15 cellular contexts compared by ENCODE assay signal in the genomic region with DNA sequence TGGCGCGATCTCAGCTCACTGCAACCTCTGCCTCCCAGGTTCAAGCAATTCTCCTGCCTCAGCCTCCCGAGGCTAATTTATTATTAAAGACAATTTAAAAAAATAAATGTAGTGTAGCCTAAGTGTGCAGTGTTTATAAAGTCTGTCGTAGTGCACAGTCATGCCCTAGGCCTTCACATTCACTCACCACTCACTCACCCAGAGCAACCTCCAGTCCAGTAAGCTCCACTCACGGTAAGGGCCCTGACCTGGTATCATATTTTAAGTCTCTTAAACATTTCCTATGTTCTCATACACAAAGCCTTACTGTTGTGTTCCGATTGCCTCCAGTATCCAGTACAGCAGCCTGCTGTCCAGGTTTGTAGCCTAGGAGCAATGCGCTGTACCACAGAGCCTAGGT.
A peak's percentile ranks its signal among the peaks of the same experiment; 100 is the strongest.
DNase-seq lines count a peak whose midpoint lies in the region; ATAC-seq, FAIRE-seq and TF ChIP-seq lines count a peak whose summit lies in the region.
"Had no signal": no experiment of that assay in that cellular context is flagged by ENCODE, and none has a peak within 500 bp of the region (broad histone marks: within the 10 kb centered on the region; RNA-seq: fewer than 3 reads in every experiment).

No MANE protein-coding gene starts in this region.

- peaks cover 3% of the 10 kb centered on the region for H3K27me3 ChIP-seq in astrocyte (ENCODE audit: insufficient read depth, low read length)
- H3K27me3 ChIP-seq: SJSA1 had no signal

- H3K27ac Mint-ChIP-seq in astrocyte (ENCODE audit: unreplicated experiment) = no peak overlapping the region
- H3K27ac Mint-ChIP-seq: CD8-positive, alpha-beta T cell; GM23338 had no signal

- H3K4me3 Mint-ChIP-seq in astrocyte (ENCODE audit: unreplicated experiment) = no peak overlapping the region
- H3K4me3 Mint-ChIP-seq: CD8-positive, alpha-beta T cell; GM23338 had no signal

- FAIRE-seq in astrocyte (lab: Jason Lieb, UNC) = no peak
- FAIRE-seq: G401.6 had no signal

- H3K27me3 Mint-ChIP-seq in astrocyte (ENCODE audit: low read depth, unreplicated experiment) = peaks cover 20% of the 10 kb centered on the region

- no peaks in the 10 kb centered on the region for H3K9me3 ChIP-seq in astrocyte (ENCODE audit: insufficient read depth, low read depth, low read length)
- H3K9me3 ChIP-seq: SJSA1 had no signal

- H3K4me3 ChIP-seq in astrocyte (ENCODE audit: insufficient read depth, low read depth, low read length) = no peak overlapping the region
- H3K4me3 ChIP-seq in foreskin fibroblast (ENCODE audit: low read depth in 1 of 2, low read length in 2 of 2) = no peak overlapping the region
- H3K4me3 ChIP-seq: GM23338, SJSA1 had no signal

- peaks cover 5% of the 10 kb centered on the region for H3K9me3 Mint-ChIP-seq in astrocyte (ENCODE audit: unreplicated experiment)

- H3K4me2 ChIP-seq in astrocyte (ENCODE audit: low read length) = peak overlapping the region; percentile 36
- H3K4me2 ChIP-seq: GM23338 had no signal

- H4K20me1 ChIP-seq in astrocyte (ENCODE audit: insufficient read depth, low read length) = no peaks in the 10 kb centered on the region

- H3K79me2 ChIP-seq in astrocyte (ENCODE audit: insufficient read depth, low read length) = no peaks in the 10 kb centered on the region

- TF ChIP-seq CTCF in astrocyte (IDR thresholded peaks at IDR 0.05; ENCODE audit: insufficient read depth, low read depth, low read length) (no peak), foreskin fibroblast (IDR thresholded peaks at IDR 0.05; ENCODE audit: low read depth, low read length) (no peak)

- H3K4me1 Mint-ChIP-seq in astrocyte (ENCODE audit: low read depth, unreplicated experiment) = no peaks in the 10 kb centered on the region
- H3K4me1 Mint-ChIP-seq: GM23338 had no signal

- H3K27ac ChIP-seq in astrocyte (ENCODE audit: low read depth, low read length) = peak overlapping the region; percentile 62

- ATAC-seq in GM19463 (IDR thresholded peaks at IDR 0.05; ENCODE audit: unreplicated experiment) (no peak), GM18907 (IDR thresholded peaks at IDR 0.05; ENCODE audit: unreplicated experiment) (no peak)
- ATAC-seq: CD8-positive, alpha-beta T cell; GM23338 had no signal

- peaks cover 17% of the 10 kb centered on the region for H3K4me1 ChIP-seq in astrocyte (ENCODE audit: insufficient read depth, low read length)

- no peaks in the 10 kb centered on the region for H3K36me3 Mint-ChIP-seq in astrocyte (ENCODE audit: low read depth, unreplicated experiment)
- H3K36me3 Mint-ChIP-seq: CD8-positive, alpha-beta T cell had no signal

- no peak overlapping the region for H3K9ac ChIP-seq in astrocyte (ENCODE audit: low read length)

- no peaks in the 10 kb centered on the region for H3K36me3 ChIP-seq in astrocyte (ENCODE audit: insufficient read depth, low read length)
- H3K36me3 ChIP-seq: SJSA1 had no signal

- no peak overlapping the region for H2AFZ ChIP-seq in astrocyte (ENCODE audit: low read depth, low read length)
- H2AFZ ChIP-seq: GM23338 had no signal

- DNase-seq in HCEC 1CT (peak; percentile 34), astrocyte (ENCODE audit: low read depth) (peak; percentile 19), foreskin fibroblast (peak; percentile 86), NCI-H1417 treated with DMSO at 0.1 percent for 48 hours (lab: John Stamatoyannopoulos, UW) (no peak), NCI-H187 treated with DMSO at 0.1 percent for 48 hours (lab: John Stamatoyannopoulos, UW) (no peak)
- DNase-seq: CD8-positive, alpha-beta T cell; Karpas-422; NCI-H1417; NCI-H2081; NCI-H524 had no signal

Comparison
In these comparisons a context has a peak if more than half of its experiments do, and no peak if none do; other contexts are left out.
1. DNase-seq: peak in HCEC 1CT (single experiment), astrocyte (single experiment) and foreskin fibroblast (2 of 2); none in NCI-H1417 treated with DMSO at 0.1 percent for 48 hours (single experiment) and NCI-H187 treated with DMSO at 0.1 percent for 48 hours (single experiment).